Comparison of ENCODE assay signal across 15 cellular contexts in the genomic region with DNA sequence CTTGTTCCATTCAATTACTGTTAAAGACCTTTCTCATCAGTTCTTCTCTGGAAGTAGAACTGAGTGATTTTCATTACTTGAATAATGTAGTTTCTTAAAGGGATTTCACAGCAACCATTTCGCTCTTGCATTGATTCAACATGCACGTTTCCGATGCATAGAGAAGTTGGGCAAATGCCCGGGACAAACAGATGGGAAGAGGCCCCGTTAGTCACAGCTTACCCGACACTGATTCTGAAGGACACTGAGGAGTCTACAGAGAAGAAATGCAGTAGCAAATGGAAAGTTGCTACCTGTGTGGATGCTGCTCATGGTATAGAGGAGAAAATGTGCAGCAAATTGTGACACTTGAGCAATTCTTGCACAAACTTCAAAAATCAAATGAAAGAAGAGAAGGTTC.
"Had no signal": no experiment of that assay in that cellular context is flagged by ENCODE, and none has a peak within 500 bp of the region (broad histone marks: within the 10 kb centered on the region; RNA-seq: fewer than 3 reads in every experiment).

No MANE protein-coding gene starts in this region.

- H3K36me3 ChIP-seq: left lung, prostate gland, right atrium auricular region, stomach, upper lobe of left lung had no signal

- H3K4me1 ChIP-seq: left lung, prostate gland, right atrium auricular region, stomach, testis, upper lobe of left lung had no signal

- H3K27ac ChIP-seq: left lung, prostate gland, right atrium auricular region, stomach, testis, upper lobe of left lung had no signal

- H3K9me3 ChIP-seq: left lung, prostate gland, right atrium auricular region, stomach, testis, upper lobe of left lung had no signal

- H3K27me3 ChIP-seq: left lung, right atrium auricular region, stomach, testis, upper lobe of left lung had no signal

- H3K4me3 ChIP-seq: left lung, prostate gland, right atrium auricular region, stomach, testis, upper lobe of left lung had no signal

- ATAC-seq: activated CD8-positive, alpha-beta memory T cell treated with anti-CD3 and anti-CD28 coated beads, Interleukin-2, amount 10 ng/mL, durations not matched to agents 7 days and 5 days; left lung had no signal

- DNase-seq: activated B cell treated with CpG ODN at 0.5 μM for 24 hours; activated CD4-positive, alpha-beta memory T cell treated with anti-CD3 and anti-CD28 coated beads, Interleukin-2, amount 10 ng/mL, durations not matched to agents 7 days and 5 days; activated CD4-positive, alpha-beta T cell treated with anti-CD3 and anti-CD28 coated beads for 4 hours; activated CD8-positive, alpha-beta memory T cell treated with anti-CD3 and anti-CD28 coated beads, Interleukin-2, amount 10 ng/mL, durations not matched to agents 7 days and 5 days; amniotic stem cell; erythroblast; foreskin melanocyte; kidney; left lung; stomach; T-helper 9 cell; testis; upper lobe of left lung had no signal
